Comparison of ENCODE assay signal across 8 cellular contexts in the genomic region with DNA sequence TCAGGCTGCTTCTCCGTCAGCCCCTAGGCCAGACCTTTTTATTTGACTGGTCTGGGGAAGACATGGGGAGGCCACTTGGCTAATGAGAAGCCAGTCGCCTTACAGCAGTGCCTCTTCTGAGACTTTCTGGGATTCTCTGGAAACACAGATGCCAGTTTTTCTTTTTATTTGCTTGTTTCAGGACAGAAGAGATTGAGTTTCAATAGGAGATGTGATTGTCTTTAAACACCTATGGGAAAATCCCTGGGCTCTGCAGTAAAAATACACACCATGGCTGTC. TPM values are rescaled to one million over a fixed set of nuclear protein-coding genes. Genes with fewer than 3 reads are reported as not detected.
DNase-seq lines count a peak whose midpoint lies in the region; ATAC-seq and TF ChIP-seq lines count a peak whose summit lies in the region.

No MANE protein-coding gene starts in this region.

- 32 to 40% (median 34%) methylated on average over 2 of the region's 2 CpGs for WGBS in spleen, 5 donors

- H3K9me3 Mint-ChIP-seq in activated B cell treated with CpG ODN at 0.5 μM for 24 hours, result no peaks in the 10 kb centered on the region
- H3K9me3 Mint-ChIP-seq in immature natural killer cell, result no peaks in the 10 kb centered on the region

- peaks cover 3% of the 10 kb centered on the region for H3K36me3 Mint-ChIP-seq in activated B cell treated with CpG ODN at 0.5 μM for 24 hours (ENCODE audit: low read depth)
- peaks cover 0 to 3% (median 0%) of the 10 kb centered on the region in 3 donors for H3K36me3 Mint-ChIP-seq in immature natural killer cell

- RAD21 ChIA-PET in HCT116 (lab: Charles Lee; ENCODE audit: low non-redundant PET in 1 of 2, low total read pairs in 2 of 2, uncharacterized antibody in 2 of 2, unreplicated experiment in 2 of 2), result interaction anchor here in 1 of 2 experiments (1.0 kb wide), 1 partner anchor 17 kb away, joined by 3 read pairs; no protein-coding TSS in a partner anchor

- peaks cover 92% of the 10 kb centered on the region for H3K4me1 Mint-ChIP-seq in activated B cell treated with CpG ODN at 0.5 μM for 24 hours
- peaks cover 68 to 74% of the 10 kb centered on the region in 2 donors for H3K4me1 Mint-ChIP-seq in immature natural killer cell

- POLR2A ChIA-PET in HCT116 (lab: Charles Lee), result interaction anchor here (1.1 kb wide), 1 partner anchor 15 kb away, joined by 3 read pairs; a partner anchor contains a TSS
- POLR2A ChIA-PET in activated B cell treated with CpG ODN at 0.5 μM for 24 hours (lab: Charles Lee), result interaction anchor here (0.6 to 31.2 kb wide), 10 partner anchors 22 to 876 kb away, joined by 3 to 1942 read pairs (median 12); a partner anchor contains a TSS
- POLR2A ChIA-PET in HEK293T (lab: Yijun Ruan, JAX), result interaction anchor here (1.2 to 1.7 kb wide), 3 partner anchors 9 to 27 kb away, joined by 3 to 4 read pairs (median 4); no protein-coding TSS in a partner anchor

- CTCF ChIA-PET in HCT116 (lab: Charles Lee) (interaction anchor here (2.7 kb wide), 1 partner anchor 22 kb away, joined by 6 read pairs; no protein-coding TSS in a partner anchor), activated B cell treated with CpG ODN at 0.5 μM for 24 hours (lab: Charles Lee) (interaction anchor here (0.6 to 9.2 kb wide), 12 partner anchors 9 to 198 kb away, joined by 3 to 100 read pairs (median 6); a partner anchor contains a TSS), HEK293T (lab: Yijun Ruan, JAX) (interaction anchor here (0.9 to 1.5 kb wide), 2 partner anchors 17 to 205 kb away, joined by 3 to 5 read pairs; no protein-coding TSS in a partner anchor)

- TF ChIP-seq POLR2A in HCT116 (IDR thresholded peaks at IDR 0.05; ENCODE audit: borderline replicate concordance, extremely low read depth, insufficient read depth, insufficient read length) (no peak), spleen (IDR thresholded peaks at IDR 0.05) (no peak)

- no peak overlapping the region for H3K4me3 ChIP-seq in HCT116 (replicated peaks in 1 of 2; ENCODE audit: low read depth in 1 of 2, low read length in 2 of 2)
- peak overlapping the region in 5 of 8 donors; percentile 19 to 67 (median 22) for H3K4me3 ChIP-seq in spleen

- H3K4me3 Mint-ChIP-seq in activated B cell treated with CpG ODN at 0.5 μM for 24 hours, result peak overlapping the region; percentile 85
- peak overlapping the region; percentile 84 to 91 (median 85) for H3K4me3 Mint-ChIP-seq in immature natural killer cell

- TF ChIP-seq CTCF in HCT116 (IDR thresholded peaks at IDR 0.05 in 2 of 3, conservative IDR thresholded peaks at IDR 0.05 in 1 of 3; ENCODE audit: borderline replicate concordance in 1 of 3, insufficient read depth in 1 of 3, low read depth in 2 of 3, low read length in 2 of 3), result no peak
- TF ChIP-seq CTCF in activated B cell treated with CpG ODN at 0.5 μM for 24 hours (IDR thresholded peaks at IDR 0.05), result no peak
- no peak for TF ChIP-seq CTCF in spleen (IDR thresholded peaks at IDR 0.05 in 8 of 11, conservative IDR thresholded peaks at IDR 0.05 in 3 of 11)

- H3K27me3 Mint-ChIP-seq in activated B cell treated with CpG ODN at 0.5 μM for 24 hours (no peaks in the 10 kb centered on the region), immature natural killer cell (ENCODE audit: low read depth in 3 of 3) (peaks cover 29 to 44% (median 36%) of the 10 kb centered on the region in 3 donors)

- peaks cover 19 to 34% of the 10 kb centered on the region in 2 experiments for H3K4me1 ChIP-seq in HCT116 (ENCODE audit: control insufficient read depth in 1 of 2, insufficient read depth in 2 of 2, low read length in 2 of 2)
- peaks cover 57 to 76% (median 68%) of the 10 kb centered on the region in 6 donors for H3K4me1 ChIP-seq in spleen

- H3K36me3 ChIP-seq in HCT116 (ENCODE audit: control insufficient read depth in 1 of 2, insufficient read depth in 2 of 2, low read length in 2 of 2) (no peaks in the 10 kb centered on the region), spleen (no peaks in the 10 kb centered on the region)

- H3K27me3 ChIP-seq in HCT116 (ENCODE audit: insufficient read depth, low read length) (no peaks in the 10 kb centered on the region), spleen (replicated peaks in 1 of 7) (no peaks in the 10 kb centered on the region)

- H3K9me2 ChIP-seq in HCT116 (ENCODE audit: insufficient read depth), result no peaks in the 10 kb centered on the region

- DNase-seq in HCT116 (ENCODE audit: low read depth, low spot score) (no peak), activated B cell treated with CpG ODN at 0.5 μM for 24 hours (no peak), immature natural killer cell (no peak), spleen (no peak), HEK293T (ENCODE audit: extremely low spot score) (no peak), NCI-H2227 (lab: John Stamatoyannopoulos, UW; ENCODE audit: unreplicated experiment) (no peak), SIG-M5 (lab: John Stamatoyannopoulos, UW) (no peak)

- H4K20me1 ChIP-seq in HCT116 (ENCODE audit: insufficient read depth), result no peaks in the 10 kb centered on the region

- H3K27ac Mint-ChIP-seq in activated B cell treated with CpG ODN at 0.5 μM for 24 hours (peak overlapping the region; percentile 100), immature natural killer cell (peak overlapping the region; percentile 98 to 100 (median 100))

- BruUV-seq in HCT116 (replicated peaks; lab: Mats Ljungman, UMichigan), result TSS peak; percentile 95

- TF ChIP-seq RAD21 in HCT116 (IDR thresholded peaks at IDR 0.05; ENCODE audit: low read depth), result no peak

- H3K27ac ChIP-seq in HCT116 (ENCODE audit: low read depth, low read length) (no peak overlapping the region), spleen (peak overlapping the region; percentile 90 to 99 (median 97))

- ATAC-seq in HCT116 (no peak), activated B cell treated with CpG ODN at 0.5 μM for 24 hours (ENCODE audit: low read depth) (no peak), HG02678 (IDR thresholded peaks at IDR 0.05; ENCODE audit: unreplicated experiment) (no peak)

- H3K9me3 ChIP-seq in HCT116 (ENCODE audit: control insufficient read depth in 1 of 2, insufficient read depth in 1 of 2, low read depth in 1 of 2, low read length in 2 of 2), result no peaks in the 10 kb centered on the region
- H3K9me3 ChIP-seq in spleen, result no peaks in the 10 kb centered on the region

- H2AFZ ChIP-seq in HCT116 (ENCODE audit: low read depth, low read length, poor library complexity, severe bottlenecking), result no peak overlapping the region

- H3K9ac ChIP-seq in HCT116 (ENCODE audit: low read length), result peak overlapping the region; percentile 3; the same call in 1 of the 2 replicates

- intact Hi-C loops in HCT116 (cut with micrococcal nuclease), result no loop called here
- intact Hi-C loops in activated B cell treated with CpG ODN at 0.5 μM for 24 hours (cut with micrococcal nuclease), result loop anchor here (1.0 to 10.0 kb wide), 5 partner anchors 15 to 1997 kb away; a partner anchor contains a TSS
- intact Hi-C loops in spleen (cut with DNase I; ENCODE audit: low total_unique reads), result no loop called here

- no peaks in the 10 kb centered on the region for H3K79me2 ChIP-seq in HCT116 (ENCODE audit: insufficient read depth, low read length)

- peak overlapping the region; percentile 58 for H3K4me2 ChIP-seq in HCT116 (ENCODE audit: low read length)

TF ChIP-seq in HCT116, 20 proteins besides CTCF, POLR2A, EP300 and RAD21:
- TF ChIP-seq SP1 (IDR thresholded peaks at IDR 0.05; ENCODE audit: low read depth) (no peak), ZNF274 (IDR thresholded peaks at IDR 0.05; ENCODE audit: low read depth, low read length) (no peak), EGR1 (IDR thresholded peaks at IDR 0.05; ENCODE audit: low read depth) (no peak), ELF1 (IDR thresholded peaks at IDR 0.05; ENCODE audit: borderline replicate concordance, low read depth) (no peak), POLR2AphosphoS5 (IDR thresholded peaks at IDR 0.05; ENCODE audit: low read depth, low read length) (no peak), SRF (IDR thresholded peaks at IDR 0.05; ENCODE audit: low read depth) (no peak), JUND (IDR thresholded peaks at IDR 0.05) (no peak), EZH2phosphoT487 (IDR thresholded peaks at IDR 0.05; ENCODE audit: borderline replicate concordance) (no peak), FOSL1 (IDR thresholded peaks at IDR 0.05; ENCODE audit: low read depth) (no peak)

TF ChIP-seq in HEK293T, 16 proteins besides CTCF, POLR2A, EP300 and RAD21:
- TF ChIP-seq FOXK2 (IDR thresholded peaks at IDR 0.05), result no peak
- no peak for TF ChIP-seq CTBP1 (IDR thresholded peaks at IDR 0.05; ENCODE audit: borderline replicate concordance)
- no peak for TF ChIP-seq ZNF384 (IDR thresholded peaks at IDR 0.05)
- no peak for TF ChIP-seq ELF4 (IDR thresholded peaks at IDR 0.05)
- TF ChIP-seq TARDBP (IDR thresholded peaks at IDR 0.05), result no peak
- no peak for TF ChIP-seq HDGF (IDR thresholded peaks at IDR 0.05; ENCODE audit: borderline replicate concordance)
- TF ChIP-seq SP1 (IDR thresholded peaks at IDR 0.05), result no peak
- no peak for TF ChIP-seq NFRKB (IDR thresholded peaks at IDR 0.05)
- no peak for TF ChIP-seq FOXM1 (IDR thresholded peaks at IDR 0.05; ENCODE audit: borderline replicate concordance)
- no peak for TF ChIP-seq FOXA1 (IDR thresholded peaks at IDR 0.05)
- TF ChIP-seq ARNT (IDR thresholded peaks at IDR 0.05), result no peak
- no peak for TF ChIP-seq LEF1 (IDR thresholded peaks at IDR 0.05; ENCODE audit: borderline replicate concordance)
- no peak for TF ChIP-seq L3MBTL2 (conservative IDR thresholded peaks at IDR 0.05)
- TF ChIP-seq SUZ12 (IDR thresholded peaks at IDR 0.05), result no peak
- no peak for TF ChIP-seq BHLHE40 (IDR thresholded peaks at IDR 0.05; ENCODE audit: borderline replicate concordance)
- TF ChIP-seq, protein P1, sequence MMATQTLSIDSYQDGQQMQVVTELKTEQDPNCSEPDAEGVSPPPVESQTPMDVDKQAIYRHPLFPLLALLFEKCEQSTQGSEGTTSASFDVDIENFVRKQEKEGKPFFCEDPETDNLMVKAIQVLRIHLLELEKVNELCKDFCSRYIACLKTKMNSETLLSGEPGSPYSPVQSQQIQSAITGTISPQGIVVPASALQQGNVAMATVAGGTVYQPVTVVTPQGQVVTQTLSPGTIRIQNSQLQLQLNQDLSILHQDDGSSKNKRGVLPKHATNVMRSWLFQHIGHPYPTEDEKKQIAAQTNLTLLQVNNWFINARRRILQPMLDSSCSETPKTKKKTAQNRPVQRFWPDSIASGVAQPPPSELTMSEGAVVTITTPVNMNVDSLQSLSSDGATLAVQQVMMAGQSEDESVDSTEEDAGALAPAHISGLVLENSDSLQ (IDR thresholded peaks at IDR 0.05), result no peak

RNA-seq across cellular contexts. Expression of a gene that starts 15.4 kb away (rescaled TPM):
- 24.2 TPM for total RNA-seq in HCT116 (2021; ENCODE audit: unreplicated experiment)
- polyA plus RNA-seq in HCT116 (2012), result 19.0 and 20.9 TPM in 2 replicates
- 419 and 448 TPM in 2 replicates for total RNA-seq in activated B cell treated with CpG ODN at 0.5 μM for 24 hours
- 100 to 1,000 TPM; 112 to 147 (median 127) TPM for polyA plus RNA-seq in immature natural killer cell
- 100 to 1,000 TPM; 104 to 186 (median 153) TPM for total RNA-seq in spleen
- polyA plus RNA-seq in spleen, result 10 to 100 TPM; 55.5 to 93.1 (median 69.3) TPM

Comparison
In these comparisons a context has a peak if more than half of its experiments do, and no peak if none do; other contexts are left out.
1. H3K4me3 ChIP-seq: peak in spleen (5 of 8); none in HCT116 (0 of 2).